ENCODE assay signal across 8 cellular contexts in genomic region chr5:172688735-172689572, GRCh38. TPM values are rescaled to one million over a fixed set of nuclear protein-coding genes. Genes with fewer than 3 reads are reported as not detected.
A peak's percentile ranks its signal among the peaks of the same experiment; 100 is the strongest.
DNase-seq lines count a peak whose midpoint lies in the region; ATAC-seq and TF ChIP-seq lines count a peak whose summit lies in the region.

No MANE protein-coding gene starts in this region.

- no peak overlapping the region for H3K4me3 Mint-ChIP-seq in CD14-positive monocyte

- H4K20me1 ChIP-seq in DND-41 (ENCODE audit: insufficient read depth, low read length): no peaks in the 10 kb centered on the region

- H3K27ac Mint-ChIP-seq in CD14-positive monocyte: no peak overlapping the region

- H2AFZ ChIP-seq in DND-41 (ENCODE audit: low read depth, low read length): peak overlapping the region; percentile 8; the same call in 1 of the 2 replicates

- peaks cover 9% of the 10 kb centered on the region for H3K4me1 Mint-ChIP-seq in CD14-positive monocyte

- ATAC-seq in DND-41 (ENCODE audit: insufficient read depth, low read depth): peak; percentile 99

- no peak overlapping the region for H3K4me2 ChIP-seq in DND-41 (ENCODE audit: insufficient read depth, low read length)

- 31% methylated on average over 15 of the region's 16 CpGs for WGBS in prostate gland

- no peak overlapping the region for H3K4me3 ChIP-seq in DND-41 (ENCODE audit: low read depth in 1 of 2, low read length in 2 of 2)
- no peak overlapping the region for H3K4me3 ChIP-seq in coronary artery
- no peak overlapping the region for H3K4me3 ChIP-seq in prostate gland

- H3K27ac ChIP-seq in DND-41 (ENCODE audit: low read length) (peak overlapping the region; percentile 12; the same call in 1 of the 2 replicates), coronary artery (peak overlapping the region; percentile 55 to 87), prostate gland (peak overlapping the region; percentile 54 to 57)

- TF ChIP-seq CTCF in DND-41 (IDR thresholded peaks at IDR 0.05; ENCODE audit: borderline replicate concordance, extremely low read depth, low read length, poor library complexity, severe bottlenecking) (no peak), coronary artery (IDR thresholded peaks at IDR 0.05) (no peak), prostate gland (IDR thresholded peaks at IDR 0.05) (no peak), CD14-positive monocyte (IDR thresholded peaks at IDR 0.05) (no peak)

- peaks cover 0 to 4% (median 2%) of the 10 kb centered on the region in 3 donors for H3K27me3 Mint-ChIP-seq in CD14-positive monocyte (ENCODE audit: low read depth in 3 of 3)

- peaks cover 0 to 10% of the 10 kb centered on the region in 2 donors for H3K36me3 Mint-ChIP-seq in CD14-positive monocyte

- no peak for TF ChIP-seq POLR2A in prostate gland (IDR thresholded peaks at IDR 0.05)

- H3K27me3 ChIP-seq in DND-41 (ENCODE audit: insufficient read depth, low read length, poor library complexity): no peaks in the 10 kb centered on the region
- H3K27me3 ChIP-seq in prostate gland (replicated peaks; ENCODE audit: insufficient read depth): no peaks in the 10 kb centered on the region

- H3K4me1 ChIP-seq in DND-41 (ENCODE audit: insufficient read depth, low read length) (peaks cover 11% of the 10 kb centered on the region), prostate gland (replicated peaks) (peaks cover 10% of the 10 kb centered on the region)

- H3K9me3 Mint-ChIP-seq in CD14-positive monocyte: peaks cover 0 to 3% (median 0%) of the 10 kb centered on the region in 7 donors

- no peak overlapping the region for H3K9ac ChIP-seq in DND-41 (ENCODE audit: low read depth, low read length)

- intact Hi-C loops in prostate gland (cut with DNase I): no loop called here
- intact Hi-C loops in CD14-positive monocyte (cut with micrococcal nuclease): no loop called here

- no peaks in the 10 kb centered on the region for H3K9me3 ChIP-seq in DND-41 (ENCODE audit: insufficient read depth, low read length, severe bottlenecking)
- no peaks in the 10 kb centered on the region for H3K9me3 ChIP-seq in prostate gland

- DNase-seq in DND-41: peak; percentile 79
- peak; percentile 30 for DNase-seq in NCI-H510A treated with DMSO at 0.1 percent for 48 hours (lab: John Stamatoyannopoulos, UW)
- DNase-seq in coronary artery (ENCODE audit: low spot score): no peak
- peak; percentile 72 for DNase-seq in prostate gland (ENCODE audit: low spot score)
- no peak for DNase-seq in DMS153 treated with DMSO at 0.1 percent for 48 hours (lab: John Stamatoyannopoulos, UW; ENCODE audit: unreplicated experiment)
- DNase-seq in Ammon's horn (ENCODE audit: low spot score): no peak
- DNase-seq in CD14-positive monocyte (ENCODE audit: low spot score): no peak
- no peak for DNase-seq in NCI-H2227 treated with DMSO at 0.1 percent for 48 hours (lab: John Stamatoyannopoulos, UW)

- H3K36me3 ChIP-seq in DND-41 (ENCODE audit: insufficient read depth, low read length) (no peaks in the 10 kb centered on the region), prostate gland (no peaks in the 10 kb centered on the region)

- H3K79me2 ChIP-seq in DND-41 (ENCODE audit: insufficient read depth, low read length): no peaks in the 10 kb centered on the region

RNA-seq across cellular contexts. Expression of gene NEURL1B, which starts 47.9 kb away (rescaled TPM):
- 10 to 100 TPM; 23.9 to 39.9 TPM for total RNA-seq in prostate gland
- polyA plus RNA-seq in CD14-positive monocyte: not detected

Comparison
In these comparisons a context has a peak if more than half of its experiments do, and no peak if none do; other contexts are left out.
1. DNase-seq: peak in DND-41 (single experiment), NCI-H510A treated with DMSO at 0.1 percent for 48 hours (single experiment) and prostate gland (single experiment); none in coronary artery (single experiment), DMS153 treated with DMSO at 0.1 percent for 48 hours (single experiment), Ammon's horn (single experiment), CD14-positive monocyte (single experiment) and NCI-H2227 treated with DMSO at 0.1 percent for 48 hours (single experiment).
2. H3K27ac ChIP-seq: peak in every context shown above with its lines; median percentile 71 in coronary artery; 56 in prostate gland; 12 in DND-41.